In the genomic region with DNA sequence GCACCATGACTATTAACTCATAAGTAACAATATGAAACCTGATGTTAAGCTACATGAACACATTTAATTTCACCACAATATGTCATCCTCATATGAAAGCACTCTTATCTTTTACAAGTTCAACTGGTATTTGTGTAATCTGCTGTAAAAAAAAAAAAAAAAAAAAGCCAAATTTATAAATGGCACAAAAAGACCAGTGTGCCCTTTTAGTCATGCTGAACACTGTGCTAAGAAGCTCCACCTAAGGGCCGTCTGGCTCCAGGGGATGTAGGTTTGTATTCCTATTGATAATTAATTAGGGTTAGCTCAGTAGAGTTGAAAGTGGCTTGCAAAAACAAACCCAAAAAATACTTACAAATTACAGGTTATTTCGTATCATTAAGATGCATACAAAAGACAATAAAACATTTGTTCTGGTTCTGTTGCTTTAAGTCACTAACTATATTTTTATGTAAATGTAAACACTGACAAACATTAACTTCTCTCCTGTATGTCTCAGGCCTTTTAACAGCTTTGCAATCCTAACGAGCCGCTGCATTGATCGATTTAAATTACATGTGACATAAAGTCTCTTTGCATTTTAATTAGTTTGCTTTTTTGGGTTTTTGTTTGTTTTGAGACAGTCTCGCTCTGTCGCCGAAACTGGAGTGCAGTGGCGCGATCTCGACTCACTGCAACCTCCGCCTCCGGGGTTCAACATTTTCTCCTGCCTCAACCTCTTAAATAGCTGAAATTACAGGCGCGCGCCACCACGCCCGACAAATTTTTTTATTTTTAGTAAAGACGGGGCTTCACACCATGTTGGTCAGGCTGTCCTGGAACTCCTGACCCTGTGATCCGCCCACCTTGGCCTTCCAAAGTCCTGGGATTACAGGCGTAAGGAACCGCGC, we compare ENCODE assay signal across 8 cellular contexts.
DNase-seq lines count a peak whose midpoint lies in the region; ATAC-seq and TF ChIP-seq lines count a peak whose summit lies in the region.

No MANE protein-coding gene starts in this region.

- H3K4me3 ChIP-seq in CD8-positive, alpha-beta memory T cell (ENCODE audit: low read length) = peak overlapping the region; percentile 84
- H3K4me3 ChIP-seq in vagina = peak overlapping the region; percentile 55

- POLR2A ChIA-PET in CD8-positive, alpha-beta memory T cell (lab: Charles Lee) = interaction anchor here (0.7 to 8.9 kb wide), 45 partner anchors 7 to 1695 kb away, joined by 3 to 426 read pairs (median 11); a partner anchor contains a TSS

- H3K27me3 ChIP-seq in CD8-positive, alpha-beta memory T cell (ENCODE audit: insufficient read depth, low read length, poor library complexity, severe bottlenecking) = no peaks in the 10 kb centered on the region
- H3K27me3 ChIP-seq in vagina = no peaks in the 10 kb centered on the region

- intact Hi-C loops in vagina (cut with DNase I) = loop anchor here (5.0 kb wide), 1 partner anchor 156 kb away; a partner anchor contains a TSS

- peaks cover 0 to 26% (median 0%) of the 10 kb centered on the region in 3 donors for H3K36me3 Mint-ChIP-seq in CD8-positive, alpha-beta memory T cell

- peak overlapping the region; percentile 95 for H3K27ac ChIP-seq in CD8-positive, alpha-beta memory T cell (ENCODE audit: low read depth, low read length)
- H3K27ac ChIP-seq in cingulate gyrus (ENCODE audit: low read depth, low read length) (peak overlapping the region; percentile 72), vagina (peak overlapping the region; percentile 68)

- DNase-seq in CD8-positive, alpha-beta memory T cell = peak in 3 of 5 donors; percentile 29 to 60 (median 57)
- peak; percentile 42 for DNase-seq in HK-2 (ENCODE audit: unreplicated experiment)
- DNase-seq in SK-N-DZ (ENCODE audit: low spot score) = peak; percentile 60
- peak; percentile 38 for DNase-seq in mucosa of gallbladder (ENCODE audit: low spot score)
- no peak for DNase-seq in vagina (ENCODE audit: extremely low spot score in 2 of 2)

- H3K9me3 Mint-ChIP-seq in CD8-positive, alpha-beta memory T cell = no peaks in the 10 kb centered on the region

- H3K36me3 ChIP-seq in CD8-positive, alpha-beta memory T cell (ENCODE audit: insufficient read depth, low read length) = no peaks in the 10 kb centered on the region
- H3K36me3 ChIP-seq in vagina = no peaks in the 10 kb centered on the region

- no peak for TF ChIP-seq CTCF in vagina (IDR thresholded peaks at IDR 0.05)

- peaks cover 33 to 63% (median 59%) of the 10 kb centered on the region in 3 donors for H3K4me1 Mint-ChIP-seq in CD8-positive, alpha-beta memory T cell

- H3K4me3 Mint-ChIP-seq in CD8-positive, alpha-beta memory T cell = peak overlapping the region; percentile 95 to 99 (median 96)

- no peak for TF ChIP-seq POLR2A in vagina (IDR thresholded peaks at IDR 0.05)

- peaks cover 17% of the 10 kb centered on the region for H3K4me1 ChIP-seq in CD8-positive, alpha-beta memory T cell (ENCODE audit: insufficient read depth, low read length)
- peaks cover 26% of the 10 kb centered on the region for H3K4me1 ChIP-seq in vagina

- ATAC-seq in HG02763 (IDR thresholded peaks at IDR 0.05; ENCODE audit: unreplicated experiment) (no peak), GM21529 (IDR thresholded peaks at IDR 0.05; ENCODE audit: unreplicated experiment) (no peak)

- no peaks in the 10 kb centered on the region for H3K9me3 ChIP-seq in CD8-positive, alpha-beta memory T cell (ENCODE audit: low read length)
- no peaks in the 10 kb centered on the region for H3K9me3 ChIP-seq in vagina

- H3K27ac Mint-ChIP-seq in CD8-positive, alpha-beta memory T cell = peak overlapping the region; percentile 95 to 100 (median 98)

- H3K27me3 Mint-ChIP-seq in CD8-positive, alpha-beta memory T cell = peaks cover 0 to 4% of the 10 kb centered on the region in 2 donors

- CTCF ChIA-PET in CD8-positive, alpha-beta memory T cell (lab: Charles Lee) = interaction anchor here (0.7 to 7.9 kb wide), 27 partner anchors 9 to 1611 kb away, joined by 3 to 114 read pairs (median 6); a partner anchor contains a TSS

Comparison
In these comparisons a context has a peak if more than half of its experiments do, and no peak if none do; other contexts are left out.
1. DNase-seq: peak in CD8-positive, alpha-beta memory T cell (3 of 5), HK-2 (single experiment), SK-N-DZ (single experiment) and mucosa of gallbladder (single experiment); none in vagina (0 of 2).
2. Peak in every context shown above with its lines, with median percentiles within 50 percentile points of each other: H3K27ac ChIP-seq.